ENCODE assay signal across 8 cellular contexts in genomic region chr1:242017580-242018233, GRCh38.
DNase-seq lines count a peak whose midpoint lies in the region; ATAC-seq and TF ChIP-seq lines count a peak whose summit lies in the region.

No MANE protein-coding gene starts in this region.

- no peaks in the 10 kb centered on the region for H3F3A ChIP-seq in DOHH2 (ENCODE audit: control insufficient read depth, insufficient read depth)

- H3K4me1 ChIP-seq in DOHH2 (ENCODE audit: control insufficient read depth, low read length), result no peaks in the 10 kb centered on the region
- H3K4me1 ChIP-seq in OCI-LY3 (ENCODE audit: low read length), result no peaks in the 10 kb centered on the region

- H3K27ac ChIP-seq in DOHH2 (ENCODE audit: low read depth, low read length) (no peak overlapping the region), OCI-LY3 (ENCODE audit: low read length) (no peak overlapping the region)

- TF ChIP-seq CTCF in DOHH2 (IDR thresholded peaks at IDR 0.05; ENCODE audit: low read depth, low read length, poor library complexity, severe bottlenecking), result peak; percentile 56
- TF ChIP-seq CTCF in OCI-LY3 (IDR thresholded peaks at IDR 0.05; ENCODE audit: low read depth, low read length), result peak; percentile 69

- H2AFZ ChIP-seq in OCI-LY3 (ENCODE audit: low read depth, low read length), result no peak overlapping the region

- H3K79me2 ChIP-seq in DOHH2 (ENCODE audit: control insufficient read depth, low read length) (no peaks in the 10 kb centered on the region), OCI-LY3 (ENCODE audit: low read length) (no peaks in the 10 kb centered on the region)

- H3K9me2 ChIP-seq in DOHH2 (replicated peaks; ENCODE audit: control insufficient read depth, low read length), result no peaks in the 10 kb centered on the region

- no peak overlapping the region for H3K9ac ChIP-seq in OCI-LY3 (ENCODE audit: low read length)

- H3K27me3 ChIP-seq in DOHH2 (ENCODE audit: control insufficient read depth, low read length) (0 out of 2 replicates have a peak, but pooled peaks cover 4% of the 10 kb centered on the region), OCI-LY3 (ENCODE audit: low read depth, low read length) (no peaks in the 10 kb centered on the region)

- H3K4me3 ChIP-seq in DOHH2 (ENCODE audit: low read length) (no peak overlapping the region), OCI-LY3 (ENCODE audit: low read length) (no peak overlapping the region)

- peak; percentile 28 for DNase-seq in HK-2 (ENCODE audit: unreplicated experiment)
- peak; percentile 35 for DNase-seq in amniotic epithelial cell (ENCODE audit: low read depth)
- peak in 34 of 51 donors; percentile 1 to 69 (median 28) for DNase-seq in hypothalamus (lab: John Stamatoyannopoulos, UW)
- peak; percentile 26 for DNase-seq in stimulated activated CD4-positive, alpha-beta T cell treated with anti-CD3 and anti-CD28 coated beads, Interleukin-1b, Interleukin-23, amount 100 ng/mL, for 48 hours
- no peak for DNase-seq in epidermal melanocyte (ENCODE audit: insufficient read length, low spot score)

- H3K36me3 ChIP-seq in DOHH2 (ENCODE audit: control insufficient read depth, low read length), result no peaks in the 10 kb centered on the region
- H3K36me3 ChIP-seq in OCI-LY3 (replicated peaks; ENCODE audit: low read depth, low read length), result no peaks in the 10 kb centered on the region

- peak; percentile 56 for ATAC-seq in GM19463 (IDR thresholded peaks at IDR 0.05; ENCODE audit: unreplicated experiment)

- H3K9me3 ChIP-seq in DOHH2 (ENCODE audit: control insufficient read depth, insufficient read depth, low read length) (no peaks in the 10 kb centered on the region), OCI-LY3 (ENCODE audit: insufficient read depth, low read length) (no peaks in the 10 kb centered on the region)

- H3K4me2 ChIP-seq in DOHH2 (ENCODE audit: low read length), result no peak overlapping the region
- H3K4me2 ChIP-seq in OCI-LY3 (ENCODE audit: low read length), result no peak overlapping the region

- H4K20me1 ChIP-seq in DOHH2 (ENCODE audit: control insufficient read depth, insufficient read depth, low read depth, low read length) (no peaks in the 10 kb centered on the region), OCI-LY3 (ENCODE audit: insufficient read depth, low read length) (no peaks in the 10 kb centered on the region)
